19 cellular contexts compared by ENCODE assay signal in the genomic region with DNA sequence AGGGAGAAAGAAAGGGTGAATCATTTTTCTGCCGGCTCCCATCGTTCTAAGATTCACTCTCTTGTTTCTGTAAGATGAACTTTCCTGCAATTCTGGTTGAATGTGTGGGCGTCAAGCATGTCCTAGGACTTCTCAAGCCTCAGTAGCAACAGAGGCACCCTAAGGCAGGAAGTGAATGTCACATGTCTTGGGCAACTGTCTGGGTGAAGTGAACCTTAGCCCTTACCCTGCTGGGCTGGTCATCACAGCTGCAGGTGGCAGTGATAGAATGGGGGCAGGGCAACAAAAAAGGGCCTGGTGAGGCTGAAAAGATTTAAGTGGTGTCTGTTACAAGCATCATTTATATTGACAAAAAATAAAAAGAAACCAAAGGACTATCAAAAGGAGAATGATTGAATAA.
"Had no signal": no experiment of that assay in that cellular context is flagged by ENCODE, and none has a peak within 500 bp of the region (broad histone marks: within the 10 kb centered on the region; RNA-seq: fewer than 3 reads in every experiment).

No MANE protein-coding gene starts in this region.

- H3K9me3 ChIP-seq: gastrocnemius medialis, suprapubic skin had no signal

- H3K27me3 ChIP-seq: dorsolateral prefrontal cortex, gastrocnemius medialis, heart left ventricle, suprapubic skin had no signal

- DNase-seq: activated CD4-positive, alpha-beta T cell treated with anti-CD3 and anti-CD28 coated beads for 48 hours; activated CD8-positive, alpha-beta memory T cell treated with anti-CD3 and anti-CD28 coated beads, Interleukin-2, amount 50 U/mL, for 48 hours; activated CD8-positive, alpha-beta T cell treated with anti-CD3 and anti-CD28 coated beads, Interleukin-2, amount 10 ng/mL, durations not matched to agents 7 days and 5 days; activated gamma-delta T cell; activated T-cell treated with anti-CD3 and anti-CD28 coated beads, Interleukin-2, amount 50 U/mL, for 72 hours; dorsolateral prefrontal cortex; endodermal cell; erythroblast; gastrocnemius medialis; heart left ventricle; immature natural killer cell; midbrain; posterior cingulate gyrus; right cardiac atrium; stimulated activated CD4-positive, alpha-beta T cell treated with anti-CD3 and anti-CD28 coated beads, Interleukin-4, amount 100 ng/mL, for 4 hours; T-helper 17 cell had no signal

- H3K27ac ChIP-seq: dorsolateral prefrontal cortex, gastrocnemius medialis, heart left ventricle, suprapubic skin had no signal

- H3K36me3 ChIP-seq: gastrocnemius medialis, heart left ventricle, suprapubic skin had no signal

- H3K4me3 ChIP-seq: dorsolateral prefrontal cortex, gastrocnemius medialis, heart left ventricle, lung, smooth muscle cell, suprapubic skin had no signal
